10 cellular contexts compared by ENCODE assay signal in the genomic region with DNA sequence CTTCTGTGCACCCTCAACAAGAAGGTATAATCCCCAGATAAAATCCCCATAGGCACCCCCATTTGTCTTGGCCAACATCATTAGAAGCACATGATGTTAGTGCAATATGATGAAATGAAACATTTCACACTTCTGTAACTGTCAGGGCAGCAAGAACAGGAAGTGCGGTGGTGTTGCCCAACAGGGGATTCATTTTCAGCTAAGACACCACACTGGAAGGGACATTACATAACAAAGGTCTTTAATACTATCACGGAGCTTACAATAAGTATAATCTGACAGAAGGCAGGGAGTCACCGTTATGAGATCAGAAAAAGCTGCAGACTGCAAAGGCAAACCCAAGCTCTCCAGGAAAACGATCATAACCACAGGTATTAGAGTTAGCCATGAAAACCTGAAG. TPM values are rescaled to one million over a fixed set of nuclear protein-coding genes. Genes with fewer than 3 reads are reported as not detected.
DNase-seq lines count a peak whose midpoint lies in the region; ATAC-seq and TF ChIP-seq lines count a peak whose summit lies in the region.
"Had no signal": no experiment of that assay in that cellular context is flagged by ENCODE, and none has a peak within 500 bp of the region (broad histone marks: within the 10 kb centered on the region; RNA-seq: fewer than 3 reads in every experiment).

No MANE protein-coding gene starts in this region.

- H3K27me3 ChIP-seq in transverse colon (no peaks in the 10 kb centered on the region), suprapubic skin (no peaks in the 10 kb centered on the region)
- H3K27me3 ChIP-seq: neural progenitor cell had no signal

- CTCF ChIA-PET in activated naive CD4-positive, alpha-beta T cell treated with anti-CD3 and anti-CD28 coated beads, Interleukin-2, amount 10 ng/mL, durations not matched to agents 7 days and 5 days (lab: Charles Lee), result interaction anchor here (2.0 kb wide), 1 partner anchor 162 kb away, joined by 6 read pairs; no protein-coding TSS in a partner anchor

- no peak for DNase-seq in activated T-cell treated with anti-CD3 and anti-CD28 coated beads, Interleukin-2, amount 50 U/mL, for 72 hours
- DNase-seq in activated T-cell treated with anti-CD3 and anti-CD28 coated beads, Interleukin-2, amount 50 U/mL, for 4 hours, result no peak
- DNase-seq in cardiac septum (ENCODE audit: low spot score), result peak; percentile 90
- peak; percentile 17 for DNase-seq in transverse colon
- DNase-seq in suprapubic skin (ENCODE audit: low spot score in 2 of 2), result no peak
- DNase-seq in activated naive CD4-positive, alpha-beta T cell treated with anti-CD3 and anti-CD28 coated beads, Interleukin-2, amount 10 ng/mL, durations not matched to agents 7 days and 5 days, result no peak
- DNase-seq: hippocampal formation, NCI-H1105 treated with DMSO at 0.1 percent for 48 hours had no signal

- no peak overlapping the region for H3K4me3 ChIP-seq in transverse colon
- no peak overlapping the region for H3K4me3 ChIP-seq in suprapubic skin
- H3K4me3 ChIP-seq: neural progenitor cell had no signal

- H3K9me3 ChIP-seq in transverse colon, result no peaks in the 10 kb centered on the region
- no peaks in the 10 kb centered on the region for H3K9me3 ChIP-seq in suprapubic skin

- H3K4me1 ChIP-seq in transverse colon (no peaks in the 10 kb centered on the region), suprapubic skin (peaks cover 4% of the 10 kb centered on the region)
- H3K4me1 ChIP-seq: neural progenitor cell had no signal

- TF ChIP-seq CTCF in transverse colon (IDR thresholded peaks at IDR 0.05) (no peak), suprapubic skin (IDR thresholded peaks at IDR 0.05) (no peak)

- H3K36me3 ChIP-seq in transverse colon (peaks cover 0 to 4% (median 0%) of the 10 kb centered on the region in 4 donors), suprapubic skin (peaks cover 13% of the 10 kb centered on the region)
- H3K36me3 ChIP-seq: neural progenitor cell had no signal

- peak overlapping the region; percentile 17 to 35 for H3K4me3 Mint-ChIP-seq in activated T-cell treated with anti-CD3 and anti-CD28 coated beads, Interleukin-2, amount 50 U/mL, for 72 hours
- H3K4me3 Mint-ChIP-seq in activated T-cell treated with anti-CD3 and anti-CD28 coated beads, Interleukin-2, amount 50 U/mL, for 4 hours, result no peak overlapping the region
- H3K4me3 Mint-ChIP-seq in activated naive CD4-positive, alpha-beta T cell treated with anti-CD3 and anti-CD28 coated beads, Interleukin-2, amount 10 ng/mL, durations not matched to agents 7 days and 5 days, result no peak overlapping the region
- H3K4me3 Mint-ChIP-seq: neural progenitor cell had no signal

- TF ChIP-seq EP300 in transverse colon (IDR thresholded peaks at IDR 0.05; ENCODE audit: low read depth) (no peak), suprapubic skin (IDR thresholded peaks at IDR 0.05) (no peak)

- peaks cover 1 to 2% of the 10 kb centered on the region in 2 donors for H3K36me3 Mint-ChIP-seq in activated T-cell treated with anti-CD3 and anti-CD28 coated beads, Interleukin-2, amount 50 U/mL, for 72 hours (ENCODE audit: insufficient read depth in 2 of 2)
- H3K36me3 Mint-ChIP-seq in activated T-cell treated with anti-CD3 and anti-CD28 coated beads, Interleukin-2, amount 50 U/mL, for 4 hours (ENCODE audit: insufficient read depth), result peaks cover 14% of the 10 kb centered on the region
- peaks cover 2% of the 10 kb centered on the region for H3K36me3 Mint-ChIP-seq in activated naive CD4-positive, alpha-beta T cell treated with anti-CD3 and anti-CD28 coated beads, Interleukin-2, amount 10 ng/mL, durations not matched to agents 7 days and 5 days

- peak overlapping the region; percentile 49 for H3K27ac Mint-ChIP-seq in activated T-cell treated with anti-CD3 and anti-CD28 coated beads, Interleukin-2, amount 50 U/mL, for 72 hours
- no peak overlapping the region for H3K27ac Mint-ChIP-seq in activated naive CD4-positive, alpha-beta T cell treated with anti-CD3 and anti-CD28 coated beads, Interleukin-2, amount 10 ng/mL, durations not matched to agents 7 days and 5 days
- H3K27ac Mint-ChIP-seq: neural progenitor cell had no signal

- peaks cover 7% of the 10 kb centered on the region for H3K27me3 Mint-ChIP-seq in activated T-cell treated with anti-CD3 and anti-CD28 coated beads, Interleukin-2, amount 50 U/mL, for 72 hours (ENCODE audit: low read depth)
- peaks cover 2% of the 10 kb centered on the region for H3K27me3 Mint-ChIP-seq in activated T-cell treated with anti-CD3 and anti-CD28 coated beads, Interleukin-2, amount 50 U/mL, for 4 hours (ENCODE audit: low read depth)
- H3K27me3 Mint-ChIP-seq in activated naive CD4-positive, alpha-beta T cell treated with anti-CD3 and anti-CD28 coated beads, Interleukin-2, amount 10 ng/mL, durations not matched to agents 7 days and 5 days, result peaks cover 7% of the 10 kb centered on the region

- no peak for TF ChIP-seq POLR2A in transverse colon (IDR thresholded peaks at IDR 0.05)
- TF ChIP-seq POLR2A in suprapubic skin (IDR thresholded peaks at IDR 0.05), result no peak

- H3K27ac ChIP-seq in transverse colon, result no peak overlapping the region
- H3K27ac ChIP-seq in suprapubic skin, result no peak overlapping the region
- H3K27ac ChIP-seq: neural progenitor cell had no signal

- H3K9me3 Mint-ChIP-seq in activated T-cell treated with anti-CD3 and anti-CD28 coated beads, Interleukin-2, amount 50 U/mL, for 72 hours, result peaks cover 0 to 2% of the 10 kb centered on the region in 2 donors
- H3K9me3 Mint-ChIP-seq in activated T-cell treated with anti-CD3 and anti-CD28 coated beads, Interleukin-2, amount 50 U/mL, for 4 hours, result no peaks in the 10 kb centered on the region
- no peaks in the 10 kb centered on the region for H3K9me3 Mint-ChIP-seq in activated naive CD4-positive, alpha-beta T cell treated with anti-CD3 and anti-CD28 coated beads, Interleukin-2, amount 10 ng/mL, durations not matched to agents 7 days and 5 days
- H3K9me3 Mint-ChIP-seq: neural progenitor cell had no signal

- ATAC-seq in activated T-cell treated with anti-CD3 and anti-CD28 coated beads, Interleukin-2, amount 50 U/mL, for 72 hours (replicated peaks in 1 of 2), result no peak
- ATAC-seq in activated T-cell treated with anti-CD3 and anti-CD28 coated beads, Interleukin-2, amount 50 U/mL, for 4 hours, result no peak

- WGBS in transverse colon (ENCODE audit: low coverage in 1 of 2), 2 donors, result 69 to 88% methylated on average over 4 of the region's 4 CpGs
- 72% methylated on average over 4 of the region's 4 CpGs for WGBS in suprapubic skin

- H3K4me1 Mint-ChIP-seq in activated T-cell treated with anti-CD3 and anti-CD28 coated beads, Interleukin-2, amount 50 U/mL, for 72 hours (ENCODE audit: low read depth), result peaks cover 68% of the 10 kb centered on the region
- H3K4me1 Mint-ChIP-seq in activated T-cell treated with anti-CD3 and anti-CD28 coated beads, Interleukin-2, amount 50 U/mL, for 4 hours (ENCODE audit: low read depth), result peaks cover 48% of the 10 kb centered on the region
- peaks cover 24% of the 10 kb centered on the region for H3K4me1 Mint-ChIP-seq in activated naive CD4-positive, alpha-beta T cell treated with anti-CD3 and anti-CD28 coated beads, Interleukin-2, amount 10 ng/mL, durations not matched to agents 7 days and 5 days
- H3K4me1 Mint-ChIP-seq: neural progenitor cell had no signal

- intact Hi-C loops in cardiac septum (cut with DNase I), result no loop called here
- intact Hi-C loops in transverse colon (cut with DNase I; ENCODE audit: low total_unique reads), result no loop called here

- in situ Hi-C loops in transverse colon (cut with MboI; ENCODE audit: low pct_ligation_motif_present in 1 of 4, low pct_unique_long_range_greater_than_20kb in 1 of 4, low sequenced_read_pairs in 3 of 4), result no loop called here

RNA-seq across cellular contexts. Expression of a gene that starts 2.0 kb away (rescaled TPM):
- total RNA-seq in activated T-cell treated with anti-CD3 and anti-CD28 coated beads, Interleukin-2, amount 50 U/mL, for 72 hours, result not detected
- total RNA-seq in activated T-cell treated with anti-CD3 and anti-CD28 coated beads, Interleukin-2, amount 50 U/mL, for 4 hours, result not detected
- not detected for total RNA-seq in cardiac septum
- not detected for total RNA-seq in transverse colon
- total RNA-seq in suprapubic skin, result not detected
- total RNA-seq: chondrocyte had no signal

RNA-seq across cellular contexts. Expression of a gene that starts 4.4 kb away (rescaled TPM):
- not detected for total RNA-seq in activated T-cell treated with anti-CD3 and anti-CD28 coated beads, Interleukin-2, amount 50 U/mL, for 72 hours
- not detected for total RNA-seq in activated T-cell treated with anti-CD3 and anti-CD28 coated beads, Interleukin-2, amount 50 U/mL, for 4 hours
- total RNA-seq in cardiac septum, result not detected
- not detected for total RNA-seq in transverse colon
- total RNA-seq in suprapubic skin, result not detected
- total RNA-seq: chondrocyte had no signal

RNA-seq across cellular contexts. Expression of a gene that starts 30.8 kb away (rescaled TPM):
- not detected for total RNA-seq in activated T-cell treated with anti-CD3 and anti-CD28 coated beads, Interleukin-2, amount 50 U/mL, for 72 hours
- total RNA-seq in activated T-cell treated with anti-CD3 and anti-CD28 coated beads, Interleukin-2, amount 50 U/mL, for 4 hours, result not detected
- total RNA-seq in cardiac septum (not detected), transverse colon (1 to 10 TPM in 1 of 4 donors, under 1 TPM in 1, not detected in 2; 0.41 to 1.6 TPM), suprapubic skin (not detected)
- total RNA-seq: chondrocyte had no signal

RNA-seq across cellular contexts. Expression of a gene that starts 33.5 kb away (rescaled TPM):
- total RNA-seq in activated T-cell treated with anti-CD3 and anti-CD28 coated beads, Interleukin-2, amount 50 U/mL, for 72 hours, result 10 to 100 TPM; 22.8 to 26.8 TPM
- total RNA-seq in activated T-cell treated with anti-CD3 and anti-CD28 coated beads, Interleukin-2, amount 50 U/mL, for 4 hours, result 10 to 100 TPM; 21.5 to 27.1 (median 22.9) TPM
- 19.7 TPM for total RNA-seq in cardiac septum
- 100 to 1,000 TPM; 190 to 681 (median 228) TPM for total RNA-seq in transverse colon
- 100 to 1,000 TPM in 2 of 4 donors, 10 to 100 TPM in 2; 67.8 to 133 (median 90.9) TPM for total RNA-seq in suprapubic skin

RNA-seq across cellular contexts. Expression of a gene that starts 37.9 kb away (rescaled TPM):
- total RNA-seq in activated T-cell treated with anti-CD3 and anti-CD28 coated beads, Interleukin-2, amount 50 U/mL, for 72 hours, result under 1 TPM; 0.29 to 0.46 TPM
- total RNA-seq in activated T-cell treated with anti-CD3 and anti-CD28 coated beads, Interleukin-2, amount 50 U/mL, for 4 hours, result not detected
- total RNA-seq in cardiac septum, result not detected
- under 1 TPM in 1 of 4 donors, not detected in 3; 0.14 TPM for total RNA-seq in transverse colon
- total RNA-seq in suprapubic skin, result not detected

Comparison
In these comparisons a context has a peak if more than half of its experiments do, and no peak if none do; other contexts are left out.
1. H3K4me3 Mint-ChIP-seq: peak in activated T-cell treated with anti-CD3 and anti-CD28 coated beads, Interleukin-2, amount 50 U/mL, for 72 hours (2 of 2); none in activated T-cell treated with anti-CD3 and anti-CD28 coated beads, Interleukin-2, amount 50 U/mL, for 4 hours (single experiment) and activated naive CD4-positive, alpha-beta T cell treated with anti-CD3 and anti-CD28 coated beads, Interleukin-2, amount 10 ng/mL, durations not matched to agents 7 days and 5 days (single experiment).
2. DNase-seq: peak in cardiac septum (single experiment) and transverse colon (single experiment); none in activated T-cell treated with anti-CD3 and anti-CD28 coated beads, Interleukin-2, amount 50 U/mL, for 72 hours (0 of 2), activated T-cell treated with anti-CD3 and anti-CD28 coated beads, Interleukin-2, amount 50 U/mL, for 4 hours (single experiment), suprapubic skin (0 of 2) and activated naive CD4-positive, alpha-beta T cell treated with anti-CD3 and anti-CD28 coated beads, Interleukin-2, amount 10 ng/mL, durations not matched to agents 7 days and 5 days (single experiment).